ENCODE assay signal across 12 cellular contexts in the genomic region with DNA sequence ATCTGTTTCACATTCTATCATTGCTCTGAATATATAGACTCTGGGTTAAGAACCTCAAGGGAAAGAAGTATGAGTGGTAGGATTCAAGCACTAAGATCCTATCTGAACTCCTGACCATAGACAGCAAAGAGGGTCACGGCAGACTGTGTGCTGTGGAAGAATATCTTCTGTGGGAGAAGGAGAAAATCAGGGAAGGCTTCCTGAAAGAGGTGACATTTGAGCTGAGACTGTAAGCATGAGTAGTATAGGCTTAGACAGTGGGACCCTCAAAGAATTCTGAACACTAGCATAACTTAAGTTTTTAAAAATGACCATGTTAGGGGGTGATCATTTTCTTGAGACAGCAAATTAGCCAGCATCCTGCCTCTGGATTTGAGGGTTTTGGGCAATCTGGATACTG. TPM values are rescaled to one million over a fixed set of nuclear protein-coding genes. Genes with fewer than 3 reads are reported as not detected.
"Had no signal": no experiment of that assay in that cellular context is flagged by ENCODE, and none has a peak within 500 bp of the region (broad histone marks: within the 10 kb centered on the region; RNA-seq: fewer than 3 reads in every experiment).

No MANE protein-coding gene starts in this region.

- H2AFZ ChIP-seq: GM23248, GM23338 had no signal

- FAIRE-seq: H1, H54 had no signal

- H3K9ac ChIP-seq: GM23248 had no signal

- H3K36me3 ChIP-seq: HAP-1 had no signal

- DNase-seq: GM23248, GOT3, H7, H9, HCEC 1CT, HFFc6 had no signal

- H3K4me2 ChIP-seq: GM23338 had no signal

- H3K4me1 ChIP-seq: HAP-1 had no signal

- ATAC-seq: GM23338, HCT116 had no signal

- H3K9me3 ChIP-seq: HAP-1 had no signal

- H3K27ac ChIP-seq: GM23248 had no signal

- H3K4me3 ChIP-seq: GM23248, GM23338, HAP-1 had no signal

RNA-seq across cellular contexts. Expression of a gene that starts 3.9 kb away (rescaled TPM):
- total RNA-seq: GM23248, H4, HFFc6 had no signal
- polyA plus RNA-seq: GM23248 had no signal
